1 cellular context compared by ENCODE assay signal in genomic region chr11:75145196-75145971, GRCh38.
A peak's percentile ranks its signal among the peaks of the same experiment; 100 is the strongest.
TF ChIP-seq lines count a peak whose summit lies in the region.

No MANE protein-coding gene starts in this region.

TF ChIP-seq in HepG2, 621 proteins besides CTCF, POLR2A, EP300 and RAD21:
- TF ChIP-seq ZFP41 (CRISPR knock-in tag; IDR thresholded peaks at IDR 0.05; ENCODE audit: borderline replicate concordance) (no peak), ZNF768 (CRISPR knock-in tag; IDR thresholded peaks at IDR 0.05) (peak; percentile 74)
TF ChIP-seq in HepG2: peak in this region for 1.
